ENCODE assay signal across 8 cellular contexts in genomic region chr7:25852249-25852994, GRCh38.
A peak's percentile ranks its signal among the peaks of the same experiment; 100 is the strongest.
DNase-seq lines count a peak whose midpoint lies in the region; ATAC-seq and TF ChIP-seq lines count a peak whose summit lies in the region.

No MANE protein-coding gene starts in this region.

- H3K79me1 ChIP-seq in mesendoderm (ENCODE audit: low read length) = no peaks in the 10 kb centered on the region

- peak; percentile 12 for ATAC-seq in Right ventricle myocardium inferior
- no peak for ATAC-seq in GM18498 (IDR thresholded peaks at IDR 0.05; ENCODE audit: unreplicated experiment)

- H2BK15ac ChIP-seq in mesendoderm (replicated peaks; ENCODE audit: low read depth) = peak overlapping the region; percentile 14

- peaks cover 5% of the 10 kb centered on the region for H3K4me1 ChIP-seq in mesendoderm (ENCODE audit: control insufficient read depth, low read depth, low read length)
- peaks cover 7% of the 10 kb centered on the region for H3K4me1 ChIP-seq in urinary bladder (ENCODE audit: insufficient read depth)

- H3K18ac ChIP-seq in mesendoderm (ENCODE audit: low read length) = peak overlapping the region; percentile 94

- H2BK5ac ChIP-seq in mesendoderm (ENCODE audit: low read length) = no peak overlapping the region

- peak; percentile 56 for DNase-seq in Right ventricle myocardium inferior (ENCODE audit: missing footprints)
- DNase-seq in cardiac septum (ENCODE audit: low spot score) = no peak
- DNase-seq in brain microvascular endothelial cell = no peak
- DNase-seq in mesendoderm = peak; percentile 56
- DNase-seq in ACHN = no peak
- no peak for DNase-seq in NCI-H128 (lab: John Stamatoyannopoulos, UW; ENCODE audit: unreplicated experiment)

- H3K27me3 ChIP-seq in brain microvascular endothelial cell (replicated peaks) (no peaks in the 10 kb centered on the region), mesendoderm (ENCODE audit: insufficient read depth, low read length, poor library complexity) (peaks cover 7% of the 10 kb centered on the region)

- H3K4ac ChIP-seq in mesendoderm (ENCODE audit: low read depth, low read length) = peak overlapping the region; percentile 93

- H2AK5ac ChIP-seq in mesendoderm (ENCODE audit: low read length) = no peak overlapping the region

- H3K27ac ChIP-seq in brain microvascular endothelial cell = peak overlapping the region; percentile 70
- no peak overlapping the region for H3K27ac ChIP-seq in mesendoderm (ENCODE audit: low read depth, low read length)
- peak overlapping the region; percentile 57 for H3K27ac ChIP-seq in urinary bladder (ENCODE audit: low read depth)

- no peak for TF ChIP-seq CTCF in brain microvascular endothelial cell (IDR thresholded peaks at IDR 0.05; ENCODE audit: low read depth, low read length, missing control alignments)

- in situ Hi-C loops in brain microvascular endothelial cell (cut with HindIII; ENCODE audit: low pct_ligation_motif_present, low sequenced_read_pairs) = no loop called here
- in situ Hi-C loops in ACHN (cut with HindIII; ENCODE audit: low pct_ligation_motif_present, low pct_unique_long_range_greater_than_20kb, low sequenced_read_pairs) = no loop called here

- H3K9ac ChIP-seq in mesendoderm (ENCODE audit: low read length) = peak overlapping the region; percentile 46

- intact Hi-C loops in Right ventricle myocardium inferior (cut with DNase I) = no loop called here
- intact Hi-C loops in cardiac septum (cut with DNase I) = loop anchor here (5.0 to 10.0 kb wide), 4 partner anchors 138 to 355 kb away; no protein-coding TSS in a partner anchor

- peak overlapping the region; percentile 77 for H3K4me2 ChIP-seq in mesendoderm (ENCODE audit: low read length)

- no peak overlapping the region for H2BK120ac ChIP-seq in mesendoderm (ENCODE audit: low read depth, low read length)

- H3K36me3 ChIP-seq in brain microvascular endothelial cell (replicated peaks) (no peaks in the 10 kb centered on the region), mesendoderm (ENCODE audit: control insufficient read depth, insufficient read depth, low read length) (no peaks in the 10 kb centered on the region), urinary bladder (ENCODE audit: insufficient read depth) (no peaks in the 10 kb centered on the region)

- H3K23ac ChIP-seq in mesendoderm (ENCODE audit: low read length) = no peak overlapping the region

- H3K4me3 ChIP-seq in brain microvascular endothelial cell (ENCODE audit: low read depth, low read length) = peak overlapping the region; percentile 32
- H3K4me3 ChIP-seq in mesendoderm (ENCODE audit: low read length) = no peak overlapping the region
- peak overlapping the region; percentile 7 for H3K4me3 ChIP-seq in urinary bladder (ENCODE audit: low read depth, low read length)

- H4K8ac ChIP-seq in mesendoderm (ENCODE audit: low read depth, low read length) = peak overlapping the region; percentile 7

- no peak overlapping the region for H4K5ac ChIP-seq in mesendoderm (ENCODE audit: low read length)

- no CpG with 5 or more reads among the region's 78 CpGs for WGBS in mesendoderm (ENCODE audit: extremely low coverage, insufficient coverage, low lambda C conversion rate)
- 14% methylated on average over 78 of the region's 78 CpGs for WGBS in urinary bladder

- peak overlapping the region; percentile 61 for H3K56ac ChIP-seq in mesendoderm (ENCODE audit: low read length)

- H3K79me2 ChIP-seq in mesendoderm (ENCODE audit: control insufficient read depth, insufficient read depth, low read length) = no peaks in the 10 kb centered on the region

Comparison
In these comparisons a context has a peak if more than half of its experiments do, and no peak if none do; other contexts are left out.
1. DNase-seq: peak in Right ventricle myocardium inferior (single experiment) and mesendoderm (single experiment); none in cardiac septum (single experiment), brain microvascular endothelial cell (single experiment), ACHN (single experiment) and NCI-H128 (single experiment).